ENCODE assay signal across 11 cellular contexts in genomic region chr16:67910162-67910561, GRCh38. TPM values are rescaled to one million over a fixed set of nuclear protein-coding genes. Genes with fewer than 3 reads are reported as not detected.
DNase-seq lines count a peak whose midpoint lies in the region; ATAC-seq and TF ChIP-seq lines count a peak whose summit lies in the region.
"Had no signal": no experiment of that assay in that cellular context is flagged by ENCODE, and none has a peak within 500 bp of the region (broad histone marks: within the 10 kb centered on the region; RNA-seq: fewer than 3 reads in every experiment).

No MANE protein-coding gene starts in this region.

- no peak overlapping the region for H3K4me3 Mint-ChIP-seq in natural killer cell treated with Interleukin-12 subunit alpha and Interleukin-12 subunit beta and Interleukin-15 and Interleukin-18, amount 100 ng/mL, for 72 hours
- no peak overlapping the region for H3K4me3 Mint-ChIP-seq in natural killer cell
- peak overlapping the region; percentile 7 for H3K4me3 Mint-ChIP-seq in T-helper 1 cell treated with Interleukin-12 subunit alpha and Interleukin-12 subunit beta and Interleukin-4 antibody, amounts not matched to agents 30 μg/mL and 1 μg/mL, for 36 hours

- no peaks in the 10 kb centered on the region for H3K9me3 ChIP-seq in right lobe of liver

- H3K27ac ChIP-seq in foreskin keratinocyte (no peak overlapping the region), right lobe of liver (no peak overlapping the region)

- no CpG with 5 or more reads among the region's 2 CpGs for WGBS in right lobe of liver (ENCODE audit: insufficient coverage, low coverage, low lambda C conversion rate, missing lambda C conversion rate)

- peaks cover 8 to 18% of the 10 kb centered on the region in 2 donors for H3K4me1 Mint-ChIP-seq in natural killer cell treated with Interleukin-12 subunit alpha and Interleukin-12 subunit beta and Interleukin-15 and Interleukin-18, amount 100 ng/mL, for 72 hours (ENCODE audit: low read depth in 2 of 2)
- peaks cover 4 to 16% of the 10 kb centered on the region in 2 donors for H3K4me1 Mint-ChIP-seq in natural killer cell
- peaks cover 17% of the 10 kb centered on the region for H3K4me1 Mint-ChIP-seq in T-helper 1 cell treated with Interleukin-12 subunit alpha and Interleukin-12 subunit beta and Interleukin-4 antibody, amounts not matched to agents 30 μg/mL and 1 μg/mL, for 36 hours (ENCODE audit: low read depth)

- ATAC-seq in natural killer cell treated with Interleukin-12 subunit alpha and Interleukin-12 subunit beta and Interleukin-15 and Interleukin-18, amount 100 ng/mL, for 72 hours, result peak; percentile 64 to 65
- no peak for ATAC-seq in natural killer cell
- peak; percentile 79 for ATAC-seq in foreskin keratinocyte
- ATAC-seq in HG03342 (IDR thresholded peaks at IDR 0.05; ENCODE audit: unreplicated experiment), result no peak
- no peak for ATAC-seq in HG03571 (IDR thresholded peaks at IDR 0.05; ENCODE audit: unreplicated experiment)
- no peak for ATAC-seq in right lobe of liver

- TF ChIP-seq CTCF in natural killer cell (IDR thresholded peaks at IDR 0.05), result no peak
- peak; percentile 40 for TF ChIP-seq CTCF in foreskin keratinocyte (conservative IDR thresholded peaks at IDR 0.05)
- TF ChIP-seq CTCF in right lobe of liver (IDR thresholded peaks at IDR 0.05), result no peak

- H3K4me1 ChIP-seq in foreskin keratinocyte, result no peaks in the 10 kb centered on the region
- H3K4me1 ChIP-seq in right lobe of liver, result peaks cover 0 to 37% (median 18%) of the 10 kb centered on the region in 4 donors

- no peak overlapping the region for H3K4me3 ChIP-seq in right lobe of liver
- H3K4me3 ChIP-seq: lung had no signal

- H3K27ac Mint-ChIP-seq in natural killer cell treated with Interleukin-12 subunit alpha and Interleukin-12 subunit beta and Interleukin-15 and Interleukin-18, amount 100 ng/mL, for 72 hours, result peak overlapping the region in 1 of 2 donors; percentile 19
- H3K27ac Mint-ChIP-seq in natural killer cell, result no peak overlapping the region
- H3K27ac Mint-ChIP-seq in T-helper 1 cell treated with Interleukin-12 subunit alpha and Interleukin-12 subunit beta and Interleukin-4 antibody, amounts not matched to agents 30 μg/mL and 1 μg/mL, for 36 hours, result peak overlapping the region; percentile 63

- H3K9me3 Mint-ChIP-seq in natural killer cell treated with Interleukin-12 subunit alpha and Interleukin-12 subunit beta and Interleukin-15 and Interleukin-18, amount 100 ng/mL, for 72 hours, result no peaks in the 10 kb centered on the region
- H3K9me3 Mint-ChIP-seq in natural killer cell, result no peaks in the 10 kb centered on the region
- no peaks in the 10 kb centered on the region for H3K9me3 Mint-ChIP-seq in T-helper 1 cell treated with Interleukin-12 subunit alpha and Interleukin-12 subunit beta and Interleukin-4 antibody, amounts not matched to agents 30 μg/mL and 1 μg/mL, for 36 hours

- no peak for TF ChIP-seq POLR2A in right lobe of liver (IDR thresholded peaks at IDR 0.05)

- no peaks in the 10 kb centered on the region for H3K27me3 Mint-ChIP-seq in natural killer cell treated with Interleukin-12 subunit alpha and Interleukin-12 subunit beta and Interleukin-15 and Interleukin-18, amount 100 ng/mL, for 72 hours
- no peaks in the 10 kb centered on the region for H3K27me3 Mint-ChIP-seq in natural killer cell (ENCODE audit: low read depth in 2 of 2)
- H3K27me3 Mint-ChIP-seq in T-helper 1 cell treated with Interleukin-12 subunit alpha and Interleukin-12 subunit beta and Interleukin-4 antibody, amounts not matched to agents 30 μg/mL and 1 μg/mL, for 36 hours (ENCODE audit: low read depth), result no peaks in the 10 kb centered on the region

- peaks cover 0 to 21% (median 7%) of the 10 kb centered on the region in 4 donors for H3K36me3 ChIP-seq in right lobe of liver

- intact Hi-C loops in natural killer cell (cut with micrococcal nuclease) (no loop called here), right lobe of liver (cut with DNase I) (no loop called here)

- H3K36me3 Mint-ChIP-seq in natural killer cell treated with Interleukin-12 subunit alpha and Interleukin-12 subunit beta and Interleukin-15 and Interleukin-18, amount 100 ng/mL, for 72 hours, result no peaks in the 10 kb centered on the region
- H3K36me3 Mint-ChIP-seq in natural killer cell, result no peaks in the 10 kb centered on the region
- peaks cover 16% of the 10 kb centered on the region for H3K36me3 Mint-ChIP-seq in T-helper 1 cell treated with Interleukin-12 subunit alpha and Interleukin-12 subunit beta and Interleukin-4 antibody, amounts not matched to agents 30 μg/mL and 1 μg/mL, for 36 hours (ENCODE audit: low read depth)

- H3K27me3 ChIP-seq in foreskin keratinocyte (no peaks in the 10 kb centered on the region), right lobe of liver (no peaks in the 10 kb centered on the region)

- DNase-seq in natural killer cell treated with Interleukin-12 subunit alpha and Interleukin-12 subunit beta and Interleukin-15 and Interleukin-18, amount 100 ng/mL, for 72 hours (ENCODE audit: low spot score), result no peak
- DNase-seq in natural killer cell (no peak), foreskin keratinocyte (peak; percentile 59 to 81), right lobe of liver (no peak), NOMO-1 (lab: John Stamatoyannopoulos, UW; ENCODE audit: unreplicated experiment in 2 of 2) (no peak)
- DNase-seq: central memory CD4-positive, alpha-beta T cell; stimulated activated CD4-positive, alpha-beta T cell treated with anti-CD3 and anti-CD28 coated beads, Interleukin-2, amount 100 ng/mL, for 48 hours had no signal

RNA-seq across cellular contexts. Expression of gene PSKH1, which starts 17.1 kb away (rescaled TPM):
- 10 to 100 TPM; 15.4 to 20.1 TPM for total RNA-seq in natural killer cell treated with Interleukin-12 subunit alpha and Interleukin-12 subunit beta and Interleukin-15 and Interleukin-18, amount 100 ng/mL, for 72 hours
- total RNA-seq in natural killer cell (10 to 100 TPM; 16.8 to 24.7 (median 19.5) TPM), foreskin keratinocyte (12.8 TPM in 2 replicates), right lobe of liver (10 to 100 TPM in 4 of 6 experiments, 1 to 10 TPM in 2; 6.7 to 22.6 (median 13.2) TPM)
- 12.9 and 13.0 TPM in 2 replicates for polyA plus RNA-seq in foreskin keratinocyte

RNA-seq across cellular contexts. Expression of gene CTRL, which starts 21.5 kb away (rescaled TPM):
- 10 to 100 TPM in 1 of 2 donors, 1 to 10 TPM in 1; 8.4 to 15.6 TPM for total RNA-seq in natural killer cell treated with Interleukin-12 subunit alpha and Interleukin-12 subunit beta and Interleukin-15 and Interleukin-18, amount 100 ng/mL, for 72 hours
- total RNA-seq in natural killer cell (10 to 100 TPM; 14.3 to 17.2 (median 15.0) TPM), foreskin keratinocyte (0.31 and 0.35 TPM in 2 replicates), right lobe of liver (under 1 TPM in 3 of 6 experiments, not detected in 3; 0.12 to 0.49 (median 0.44) TPM)
- polyA plus RNA-seq in foreskin keratinocyte, result 0.60 and 0.62 TPM in 2 replicates

RNA-seq across cellular contexts. Expression of gene NRN1L, which starts 25.5 kb away (rescaled TPM):
- 1 to 10 TPM in 1 of 2 donors, not detected in 1; 1.2 TPM for total RNA-seq in natural killer cell treated with Interleukin-12 subunit alpha and Interleukin-12 subunit beta and Interleukin-15 and Interleukin-18, amount 100 ng/mL, for 72 hours
- 1 to 10 TPM in 1 of 3 donors, under 1 TPM in 1, not detected in 1; 0.70 to 1.3 TPM for total RNA-seq in natural killer cell
- total RNA-seq in foreskin keratinocyte, result not detected in 2 replicates
- polyA plus RNA-seq in foreskin keratinocyte, result 0.11 TPM in 1 of 2 replicates, not detected in the other
- total RNA-seq in right lobe of liver, result under 1 TPM in 1 of 6 experiments, not detected in 5; 0.84 TPM

RNA-seq across cellular contexts. Expression of gene PSMB10, which starts 26.5 kb away (rescaled TPM):
- 100 to 1,000 TPM; 259 to 316 TPM for total RNA-seq in natural killer cell treated with Interleukin-12 subunit alpha and Interleukin-12 subunit beta and Interleukin-15 and Interleukin-18, amount 100 ng/mL, for 72 hours
- total RNA-seq in natural killer cell (100 to 1,000 TPM; 237 to 247 (median 243) TPM), foreskin keratinocyte (43.5 and 46.3 TPM in 2 replicates), right lobe of liver (10 to 100 TPM; 19.0 to 39.6 (median 22.7) TPM)
- 51.2 and 53.6 TPM in 2 replicates for polyA plus RNA-seq in foreskin keratinocyte

RNA-seq across cellular contexts. Expression of gene LCAT, which starts 33.8 kb away (rescaled TPM):
- 10 to 100 TPM; 11.4 to 44.7 TPM for total RNA-seq in natural killer cell treated with Interleukin-12 subunit alpha and Interleukin-12 subunit beta and Interleukin-15 and Interleukin-18, amount 100 ng/mL, for 72 hours
- 10 to 100 TPM in 2 of 3 donors, 1 to 10 TPM in 1; 7.1 to 12.4 (median 11.5) TPM for total RNA-seq in natural killer cell
- 19.2 and 24.8 TPM in 2 replicates for total RNA-seq in foreskin keratinocyte
- polyA plus RNA-seq in foreskin keratinocyte, result 25.6 and 29.9 TPM in 2 replicates
- total RNA-seq in right lobe of liver, result 100 to 1,000 TPM in 4 of 6 experiments, 10 to 100 TPM in 2; 29.4 to 207 (median 137) TPM

Comparison
In these comparisons a context has a peak if more than half of its experiments do, and no peak if none do; other contexts are left out.
1. ATAC-seq: peak in natural killer cell treated with Interleukin-12 subunit alpha and Interleukin-12 subunit beta and Interleukin-15 and Interleukin-18, amount 100 ng/mL, for 72 hours (2 of 2) and foreskin keratinocyte (single experiment); none in natural killer cell (0 of 3), HG03342 (single experiment), HG03571 (single experiment) and right lobe of liver (0 of 4).
2. DNase-seq: peak in foreskin keratinocyte (2 of 2); none in natural killer cell treated with Interleukin-12 subunit alpha and Interleukin-12 subunit beta and Interleukin-15 and Interleukin-18, amount 100 ng/mL, for 72 hours (single experiment), natural killer cell (single experiment), right lobe of liver (0 of 3) and NOMO-1 (0 of 2).